In genomic region chrX:74422029-74422352, GRCh38 we compare ENCODE assay signal across 10 cellular contexts. TPM values are rescaled to one million over a fixed set of nuclear protein-coding genes. Genes with fewer than 3 reads are reported as not detected.
DNase-seq lines count a peak whose midpoint lies in the region; ATAC-seq and TF ChIP-seq lines count a peak whose summit lies in the region.
"Had no signal": no experiment of that assay in that cellular context is flagged by ENCODE, and none has a peak within 500 bp of the region (broad histone marks: within the 10 kb centered on the region; RNA-seq: fewer than 3 reads in every experiment).

No MANE protein-coding gene starts in this region.

- DNase-seq in Calu3 (no peak), WTC11 (ENCODE audit: low spot score) (no peak), foreskin fibroblast (no peak), progenitor cell of endocrine pancreas (ENCODE audit: low spot score, unreplicated experiment) (no peak), putamen (ENCODE audit: low spot score) (no peak), foreskin melanocyte (no peak), omental fat pad (ENCODE audit: low spot score) (no peak)
- DNase-seq: effector CD4-positive, alpha-beta T cell had no signal

- H3K27ac Mint-ChIP-seq in Calu3 (ENCODE audit: unreplicated experiment) = no peak overlapping the region
- H3K27ac Mint-ChIP-seq in WTC11 = no peak overlapping the region
- H3K27ac Mint-ChIP-seq in progenitor cell of endocrine pancreas = peak overlapping the region; percentile 80

- peak overlapping the region; percentile 60 to 67 for H3K4me3 ChIP-seq in foreskin fibroblast (ENCODE audit: low read depth in 1 of 2, low read length in 2 of 2)
- H3K4me3 ChIP-seq: GM12878 had no signal

- no TSS peak for BruUV-seq in Calu3 (replicated peaks; lab: Mats Ljungman, UMichigan)

- no peaks in the 10 kb centered on the region for H3K4me1 Mint-ChIP-seq in Calu3 (ENCODE audit: low read depth, unreplicated experiment)
- H3K4me1 Mint-ChIP-seq in WTC11 = peaks cover 28% of the 10 kb centered on the region
- H3K4me1 Mint-ChIP-seq in progenitor cell of endocrine pancreas (ENCODE audit: low read depth) = peaks cover 6% of the 10 kb centered on the region

- H3K4me3 Mint-ChIP-seq in Calu3 (ENCODE audit: low read depth, unreplicated experiment) (peak overlapping the region; percentile 72), WTC11 (peak overlapping the region; percentile 80), progenitor cell of endocrine pancreas (ENCODE audit: low read depth) (peak overlapping the region; percentile 70)

- intact Hi-C loops in Calu3 (cut with micrococcal nuclease; ENCODE audit: unreplicated experiment) = no loop called here

- H3K27me3 Mint-ChIP-seq in Calu3 (ENCODE audit: unreplicated experiment) = peaks cover 46% of the 10 kb centered on the region
- H3K27me3 Mint-ChIP-seq in WTC11 (ENCODE audit: low read depth) = no peaks in the 10 kb centered on the region; the same call in none of the 2 replicates
- no peaks in the 10 kb centered on the region for H3K27me3 Mint-ChIP-seq in progenitor cell of endocrine pancreas

- ATAC-seq in WTC11 (no peak), GM18868 (IDR thresholded peaks at IDR 0.05; ENCODE audit: unreplicated experiment) (no peak), omental fat pad (ENCODE audit: low FRiP score) (no peak)

- TF ChIP-seq CTCF in Calu3 (IDR thresholded peaks at IDR 0.05; ENCODE audit: unreplicated experiment) (no peak), WTC11 (IDR thresholded peaks at IDR 0.05) (no peak), foreskin fibroblast (IDR thresholded peaks at IDR 0.05; ENCODE audit: low read depth, low read length) (no peak), progenitor cell of endocrine pancreas (IDR thresholded peaks at IDR 0.05; ENCODE audit: unreplicated experiment) (no peak), omental fat pad (IDR thresholded peaks at IDR 0.05) (no peak)

- POLR2A ChIA-PET in WTC11 (lab: Charles Lee) = interaction anchor here (0.6 to 1.8 kb wide), 2 partner anchors 10 to 129 kb away, joined by 5 to 9 read pairs; no protein-coding TSS in a partner anchor

- H3K36me3 Mint-ChIP-seq in Calu3 (ENCODE audit: insufficient read depth, unreplicated experiment) (peaks cover 16% of the 10 kb centered on the region), WTC11 (no peaks in the 10 kb centered on the region), progenitor cell of endocrine pancreas (ENCODE audit: insufficient read depth) (no peaks in the 10 kb centered on the region)

- CTCF ChIA-PET in Calu3 (lab: Charles Lee) (no interaction called here), WTC11 (lab: Charles Lee) (interaction anchor here (0.9 to 1.4 kb wide), 2 partner anchors 70 to 113 kb away, joined by 6 to 7 read pairs; no protein-coding TSS in a partner anchor)

- H3K9me3 Mint-ChIP-seq in Calu3 (ENCODE audit: low read depth, unreplicated experiment) (no peaks in the 10 kb centered on the region), WTC11 (no peaks in the 10 kb centered on the region), progenitor cell of endocrine pancreas (ENCODE audit: low read depth) (peaks cover 4% of the 10 kb centered on the region)

TF ChIP-seq in WTC11, 78 proteins besides CTCF, POLR2A, EP300 and RAD21:
- no peak for TF ChIP-seq ZNF423 (CRISPR knock-in tag; IDR thresholded peaks at IDR 0.05)
- TF ChIP-seq ZNF671 (CRISPR knock-in tag; IDR thresholded peaks at IDR 0.05) = no peak
- TF ChIP-seq TEAD1 (CRISPR knock-in tag; IDR thresholded peaks at IDR 0.05) = no peak
- TF ChIP-seq NFATC4 (CRISPR knock-in tag; IDR thresholded peaks at IDR 0.05) = no peak
- no peak for TF ChIP-seq KAT7 (CRISPR knock-in tag; IDR thresholded peaks at IDR 0.05; ENCODE audit: borderline replicate concordance)
- no peak for TF ChIP-seq NFYB (CRISPR knock-in tag; conservative IDR thresholded peaks at IDR 0.05; ENCODE audit: low read depth)
- TF ChIP-seq ELF4 (CRISPR knock-in tag; IDR thresholded peaks at IDR 0.05; ENCODE audit: low read depth) = no peak
- TF ChIP-seq CBFB (CRISPR knock-in tag; IDR thresholded peaks at IDR 0.05; ENCODE audit: low read depth) = no peak
- TF ChIP-seq GABPB1 (CRISPR knock-in tag; IDR thresholded peaks at IDR 0.05) = no peak
- no peak for TF ChIP-seq FOXP4 (CRISPR knock-in tag; IDR thresholded peaks at IDR 0.05)
- TF ChIP-seq EMX1 (CRISPR knock-in tag; IDR thresholded peaks at IDR 0.05) = no peak
- no peak for TF ChIP-seq IRF2 (CRISPR knock-in tag; IDR thresholded peaks at IDR 0.05; ENCODE audit: borderline replicate concordance, low read depth)
- TF ChIP-seq FOXJ3 (CRISPR knock-in tag; IDR thresholded peaks at IDR 0.05; ENCODE audit: borderline replicate concordance) = no peak
- TF ChIP-seq ZBTB21 (CRISPR knock-in tag; IDR thresholded peaks at IDR 0.05; ENCODE audit: borderline replicate concordance) = no peak
- no peak for TF ChIP-seq ZNF416 (CRISPR knock-in tag; IDR thresholded peaks at IDR 0.05)
- TF ChIP-seq NR2C2 (CRISPR knock-in tag; IDR thresholded peaks at IDR 0.05) = no peak

RNA-seq across cellular contexts. Expression of gene SLC16A2, which starts 0.7 kb away (rescaled TPM):
- total RNA-seq in Calu3 (2022) = 0.59 and 0.76 TPM in 2 replicates
- total RNA-seq in WTC11 (2021) = 48.4 to 55.2 TPM (median 48.4 TPM) in 3 replicates
- total RNA-seq in progenitor cell of endocrine pancreas = 9.0 and 11.1 TPM in 2 replicates
- total RNA-seq in omental fat pad = 10 to 100 TPM in 2 of 4 donors, 1 to 10 TPM in 2; 8.0 to 15.8 (median 10.2) TPM
